In the genomic region with DNA sequence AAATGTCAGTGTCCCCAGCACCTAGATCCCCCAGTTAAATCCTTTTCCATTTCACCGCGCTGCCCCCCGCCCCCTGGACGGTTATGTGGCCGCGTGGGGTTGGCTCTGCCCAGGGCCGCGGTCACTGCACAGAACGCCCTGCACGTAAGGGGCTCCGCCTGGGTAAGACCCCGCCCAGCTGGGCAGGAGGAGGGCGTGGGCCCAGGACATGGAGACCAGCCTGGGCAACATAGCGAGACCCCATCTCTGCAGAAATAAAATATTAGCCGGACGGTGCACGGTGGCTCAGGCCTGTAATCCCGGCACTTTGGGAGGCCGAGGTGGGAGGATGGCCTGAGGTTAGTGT, we compare ENCODE assay signal across 1 cellular context.
A peak's percentile ranks its signal among the peaks of the same experiment; 100 is the strongest.
TF ChIP-seq lines count a peak whose summit lies in the region.

No MANE protein-coding gene starts in this region.

TF ChIP-seq in HepG2, 621 proteins besides CTCF, POLR2A, EP300 and RAD21 (continued from another document and continues in another):
- TF ChIP-seq ZNF543 (CRISPR knock-in tag; IDR thresholded peaks at IDR 0.05) (0 out of 2 replicates have a peak, but pooled peaks have one; percentile 24), ZNF121 (CRISPR knock-in tag; IDR thresholded peaks at IDR 0.05) (peak; percentile 100), ZMAT3 (CRISPR knock-in tag; conservative IDR thresholded peaks at IDR 0.05) (0 out of 2 replicates have a peak, but pooled peaks have one; percentile 39), KDM5B (CRISPR knock-in tag; IDR thresholded peaks at IDR 0.05; ENCODE audit: borderline replicate concordance) (0 out of 2 replicates have a peak, but pooled peaks have one; percentile 1), RXRA (CRISPR knock-in tag; IDR thresholded peaks at IDR 0.05) (0 out of 2 replicates have a peak, but pooled peaks have one; percentile 21), ZC3H4 (CRISPR knock-in tag; IDR thresholded peaks at IDR 0.05; ENCODE audit: borderline replicate concordance) (peak; percentile 94; the same call in 1 of the 2 replicates), NONO (IDR thresholded peaks at IDR 0.05) (no peak), NONO (CRISPR knock-in tag; conservative IDR thresholded peaks at IDR 0.05) (peak; percentile 74), SIX4 (CRISPR knock-in tag; IDR thresholded peaks at IDR 0.05) (no peak), NFYC (CRISPR knock-in tag; IDR thresholded peaks at IDR 0.05) (no peak), RERE (CRISPR knock-in tag; IDR thresholded peaks at IDR 0.05; ENCODE audit: low read depth) (0 out of 2 replicates have a peak, but pooled peaks have one; percentile 17), ZNF746 (CRISPR knock-in tag; IDR thresholded peaks at IDR 0.05) (0 out of 2 replicates have a peak, but pooled peaks have one; percentile 12), ZNF441 (CRISPR knock-in tag; IDR thresholded peaks at IDR 0.05; ENCODE audit: borderline replicate concordance) (0 out of 2 replicates have a peak, but pooled peaks have one; percentile 13), DMAP1 (CRISPR knock-in tag; IDR thresholded peaks at IDR 0.05) (0 out of 2 replicates have a peak, but pooled peaks have one; percentile 52), ZNF781 (CRISPR knock-in tag; IDR thresholded peaks at IDR 0.05; ENCODE audit: borderline replicate concordance, not compliant biosample characterization) (peak; percentile 43), TFAP4 (IDR thresholded peaks at IDR 0.05; ENCODE audit: borderline replicate concordance, low read depth) (peak; percentile 38; the same call in 1 of the 2 replicates), ZNF616 (CRISPR knock-in tag; IDR thresholded peaks at IDR 0.05; ENCODE audit: low read depth) (0 out of 2 replicates have a peak, but pooled peaks have one; percentile 68), DMTF1 (CRISPR knock-in tag; IDR thresholded peaks at IDR 0.05) (0 out of 2 replicates have a peak, but pooled peaks have one; percentile 69), ZNF891 (CRISPR knock-in tag; IDR thresholded peaks at IDR 0.05) (peak; percentile 64; the same call in 1 of the 2 replicates), FOXK1 (CRISPR knock-in tag; IDR thresholded peaks at IDR 0.05; ENCODE audit: borderline replicate concordance, low read depth) (peak; percentile 47; the same call in 1 of the 2 replicates), BORCS8-MEF2B (CRISPR knock-in tag; IDR thresholded peaks at IDR 0.05) (0 out of 2 replicates have a peak, but pooled peaks have one; percentile 27), GZF1 (CRISPR knock-in tag; IDR thresholded peaks at IDR 0.05) (0 out of 2 replicates have a peak, but pooled peaks have one; percentile 42), EED (CRISPR knock-in tag; IDR thresholded peaks at IDR 0.05) (no peak), PAF1 (CRISPR knock-in tag; IDR thresholded peaks at IDR 0.05) (0 out of 2 replicates have a peak, but pooled peaks have one; percentile 49), ZMYM4 (CRISPR knock-in tag; IDR thresholded peaks at IDR 0.05) (peak; percentile 4; the same call in 1 of the 2 replicates), ZNF674 (CRISPR knock-in tag; IDR thresholded peaks at IDR 0.05; ENCODE audit: low read depth) (no peak), MIER2 (CRISPR knock-in tag; IDR thresholded peaks at IDR 0.05) (peak; percentile 36; the same call in 1 of the 2 replicates), PCBP1 (IDR thresholded peaks at IDR 0.05; ENCODE audit: borderline replicate concordance, low read depth, low read length) (0 out of 2 replicates have a peak, but pooled peaks have one; percentile 35)
- TF ChIP-seq, protein P1, sequence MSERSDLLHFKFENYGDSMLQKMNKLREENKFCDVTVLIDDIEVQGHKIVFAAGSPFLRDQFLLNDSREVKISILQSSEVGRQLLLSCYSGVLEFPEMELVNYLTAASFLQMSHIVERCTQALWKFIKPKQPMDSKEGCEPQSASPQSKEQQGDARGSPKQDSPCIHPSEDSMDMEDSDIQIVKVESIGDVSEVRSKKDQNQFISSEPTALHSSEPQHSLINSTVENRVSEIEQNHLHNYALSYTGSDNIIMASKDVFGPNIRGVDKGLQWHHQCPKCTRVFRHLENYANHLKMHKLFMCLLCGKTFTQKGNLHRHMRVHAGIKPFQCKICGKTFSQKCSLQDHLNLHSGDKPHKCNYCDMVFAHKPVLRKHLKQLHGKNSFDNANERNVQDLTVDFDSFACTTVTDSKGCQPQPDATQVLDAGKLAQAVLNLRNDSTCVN (CRISPR knock-in tag; IDR thresholded peaks at IDR 0.05; ENCODE audit: borderline replicate concordance): 0 out of 2 replicates have a peak, but pooled peaks have one; percentile 39
- TF ChIP-seq, protein P2, sequence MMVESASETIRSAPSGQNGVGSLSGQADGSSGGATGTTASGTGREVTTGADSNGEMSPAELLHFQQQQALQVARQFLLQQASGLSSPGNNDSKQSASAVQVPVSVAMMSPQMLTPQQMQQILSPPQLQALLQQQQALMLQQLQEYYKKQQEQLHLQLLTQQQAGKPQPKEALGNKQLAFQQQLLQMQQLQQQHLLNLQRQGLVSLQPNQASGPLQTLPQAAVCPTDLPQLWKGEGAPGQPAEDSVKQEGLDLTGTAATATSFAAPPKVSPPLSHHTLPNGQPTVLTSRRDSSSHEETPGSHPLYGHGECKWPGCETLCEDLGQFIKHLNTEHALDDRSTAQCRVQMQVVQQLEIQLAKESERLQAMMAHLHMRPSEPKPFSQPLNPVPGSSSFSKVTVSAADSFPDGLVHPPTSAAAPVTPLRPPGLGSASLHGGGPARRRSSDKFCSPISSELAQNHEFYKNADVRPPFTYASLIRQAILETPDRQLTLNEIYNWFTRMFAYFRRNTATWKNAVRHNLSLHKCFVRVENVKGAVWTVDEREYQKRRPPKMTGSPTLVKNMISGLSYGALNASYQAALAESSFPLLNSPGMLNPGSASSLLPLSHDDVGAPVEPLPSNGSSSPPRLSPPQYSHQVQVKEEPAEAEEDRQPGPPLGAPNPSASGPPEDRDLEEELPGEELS (CRISPR knock-in tag; IDR thresholded peaks at IDR 0.05): peak; percentile 11; the same call in 1 of the 2 replicates
- TF ChIP-seq, protein P3, sequence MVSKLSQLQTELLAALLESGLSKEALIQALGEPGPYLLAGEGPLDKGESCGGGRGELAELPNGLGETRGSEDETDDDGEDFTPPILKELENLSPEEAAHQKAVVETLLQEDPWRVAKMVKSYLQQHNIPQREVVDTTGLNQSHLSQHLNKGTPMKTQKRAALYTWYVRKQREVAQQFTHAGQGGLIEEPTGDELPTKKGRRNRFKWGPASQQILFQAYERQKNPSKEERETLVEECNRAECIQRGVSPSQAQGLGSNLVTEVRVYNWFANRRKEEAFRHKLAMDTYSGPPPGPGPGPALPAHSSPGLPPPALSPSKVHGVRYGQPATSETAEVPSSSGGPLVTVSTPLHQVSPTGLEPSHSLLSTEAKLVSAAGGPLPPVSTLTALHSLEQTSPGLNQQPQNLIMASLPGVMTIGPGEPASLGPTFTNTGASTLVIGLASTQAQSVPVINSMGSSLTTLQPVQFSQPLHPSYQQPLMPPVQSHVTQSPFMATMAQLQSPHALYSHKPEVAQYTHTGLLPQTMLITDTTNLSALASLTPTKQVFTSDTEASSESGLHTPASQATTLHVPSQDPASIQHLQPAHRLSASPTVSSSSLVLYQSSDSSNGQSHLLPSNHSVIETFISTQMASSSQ (IDR thresholded peaks at IDR 0.05; ENCODE audit: low read depth): no peak
- TF ChIP-seq, protein P3 (CRISPR knock-in tag; IDR thresholded peaks at IDR 0.05; ENCODE audit: borderline replicate concordance): 0 out of 2 replicates have a peak, but pooled peaks have one; percentile 25
- TF ChIP-seq, protein P4, sequence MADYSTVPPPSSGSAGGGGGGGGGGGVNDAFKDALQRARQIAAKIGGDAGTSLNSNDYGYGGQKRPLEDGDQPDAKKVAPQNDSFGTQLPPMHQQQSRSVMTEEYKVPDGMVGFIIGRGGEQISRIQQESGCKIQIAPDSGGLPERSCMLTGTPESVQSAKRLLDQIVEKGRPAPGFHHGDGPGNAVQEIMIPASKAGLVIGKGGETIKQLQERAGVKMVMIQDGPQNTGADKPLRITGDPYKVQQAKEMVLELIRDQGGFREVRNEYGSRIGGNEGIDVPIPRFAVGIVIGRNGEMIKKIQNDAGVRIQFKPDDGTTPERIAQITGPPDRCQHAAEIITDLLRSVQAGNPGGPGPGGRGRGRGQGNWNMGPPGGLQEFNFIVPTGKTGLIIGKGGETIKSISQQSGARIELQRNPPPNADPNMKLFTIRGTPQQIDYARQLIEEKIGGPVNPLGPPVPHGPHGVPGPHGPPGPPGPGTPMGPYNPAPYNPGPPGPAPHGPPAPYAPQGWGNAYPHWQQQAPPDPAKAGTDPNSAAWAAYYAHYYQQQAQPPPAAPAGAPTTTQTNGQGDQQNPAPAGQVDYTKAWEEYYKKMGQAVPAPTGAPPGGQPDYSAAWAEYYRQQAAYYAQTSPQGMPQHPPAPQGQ (CRISPR knock-in tag; IDR thresholded peaks at IDR 0.05; ENCODE audit: borderline replicate concordance): no peak
- TF ChIP-seq, protein P5, sequence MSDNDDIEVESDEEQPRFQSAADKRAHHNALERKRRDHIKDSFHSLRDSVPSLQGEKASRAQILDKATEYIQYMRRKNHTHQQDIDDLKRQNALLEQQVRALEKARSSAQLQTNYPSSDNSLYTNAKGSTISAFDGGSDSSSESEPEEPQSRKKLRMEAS (IDR thresholded peaks at IDR 0.05): 0 out of 2 replicates have a peak, but pooled peaks have one; percentile 23
- TF ChIP-seq, protein P6, sequence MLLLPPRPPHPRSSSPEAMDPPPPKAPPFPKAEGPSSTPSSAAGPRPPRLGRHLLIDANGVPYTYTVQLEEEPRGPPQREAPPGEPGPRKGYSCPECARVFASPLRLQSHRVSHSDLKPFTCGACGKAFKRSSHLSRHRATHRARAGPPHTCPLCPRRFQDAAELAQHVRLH (CRISPR knock-in tag; IDR thresholded peaks at IDR 0.05; ENCODE audit: borderline replicate concordance, low read depth): 0 out of 2 replicates have a peak, but pooled peaks have one; percentile 16
